1 cellular context compared by ENCODE assay signal in genomic region chr1:1609822-1610485, GRCh38.
TF ChIP-seq lines count a peak whose summit lies in the region.

No MANE protein-coding gene starts in this region.

TF ChIP-seq in K562, 482 proteins besides CTCF, POLR2A, EP300 and RAD21 (continued from another document and continues in another):
- TF ChIP-seq MGA (IDR thresholded peaks at IDR 0.05): no peak
- TF ChIP-seq HES1 (IDR thresholded peaks at IDR 0.05; ENCODE audit: low read depth): no peak
- no peak for TF ChIP-seq GATA2 (CRISPR knock-in tag; IDR thresholded peaks at IDR 0.05)
- no peak for TF ChIP-seq ZNF3 (CRISPR knock-in tag; IDR thresholded peaks at IDR 0.05)
- TF ChIP-seq MTA1 (IDR thresholded peaks at IDR 0.05; ENCODE audit: borderline replicate concordance): no peak
- TF ChIP-seq ZNF668 (CRISPR knock-in tag; IDR thresholded peaks at IDR 0.05): peak; percentile 93
- 0 out of 2 replicates have a peak, but pooled peaks have one; percentile 64 for TF ChIP-seq ZNF347 (CRISPR knock-in tag; IDR thresholded peaks at IDR 0.05; ENCODE audit: low read depth)
- TF ChIP-seq FOXO4 (CRISPR knock-in tag; IDR thresholded peaks at IDR 0.05): peak; percentile 84; the same call in 1 of the 2 replicates
- no peak for TF ChIP-seq IRF1 (CRISPR knock-in tag; IDR thresholded peaks at IDR 0.05; ENCODE audit: borderline replicate concordance)
- TF ChIP-seq CREB3L1 (IDR thresholded peaks at IDR 0.05; ENCODE audit: borderline replicate concordance, low read depth): no peak
- no peak for TF ChIP-seq SMARCC2 (IDR thresholded peaks at IDR 0.05; ENCODE audit: low read depth)
- TF ChIP-seq ASH1L (IDR thresholded peaks at IDR 0.05; ENCODE audit: borderline replicate concordance, low read depth, partially characterized antibody): no peak
- TF ChIP-seq LARP7 (IDR thresholded peaks at IDR 0.05): no peak
- no peak for TF ChIP-seq CEBPZ (IDR thresholded peaks at IDR 0.05; ENCODE audit: borderline replicate concordance, low read depth, low read length)
- TF ChIP-seq ADNP (tag; IDR thresholded peaks at IDR 0.05): no peak
- TF ChIP-seq POLR2AphosphoS5 (IDR thresholded peaks at IDR 0.05; ENCODE audit: control insufficient read depth, insufficient read depth, low read depth, low read length): no peak
- TF ChIP-seq PHF20 (IDR thresholded peaks at IDR 0.05; ENCODE audit: partially characterized antibody): no peak
- no peak for TF ChIP-seq MED1 (CRISPR knock-in tag; IDR thresholded peaks at IDR 0.05; ENCODE audit: borderline replicate concordance)
- TF ChIP-seq CCNT2 (IDR thresholded peaks at IDR 0.05; ENCODE audit: borderline replicate concordance, extremely low read depth, insufficient read length, low read depth, low read length): no peak
- no peak for TF ChIP-seq NCOR1 (IDR thresholded peaks at IDR 0.05)
- TF ChIP-seq ZFX (CRISPR knock-in tag; IDR thresholded peaks at IDR 0.05): no peak
- TF ChIP-seq NR2F6 (CRISPR knock-in tag; IDR thresholded peaks at IDR 0.05): peak; percentile 52; the same call in 1 of the 2 replicates
- peak; percentile 22; the same call in 1 of the 2 replicates for TF ChIP-seq MAFG (tag; conservative IDR thresholded peaks at IDR 0.05)
- TF ChIP-seq PKNOX1 (IDR thresholded peaks at IDR 0.05): no peak
- no peak for TF ChIP-seq KAT2B (IDR thresholded peaks at IDR 0.05; ENCODE audit: low read depth, low read length)
- TF ChIP-seq ZBTB49 (CRISPR knock-in tag; IDR thresholded peaks at IDR 0.05; ENCODE audit: borderline replicate concordance): no peak
- no peak for TF ChIP-seq PHF21A (IDR thresholded peaks at IDR 0.05; ENCODE audit: borderline replicate concordance, low read depth)
- no peak for TF ChIP-seq RBM25 (IDR thresholded peaks at IDR 0.05; ENCODE audit: low read depth, low read length, severe bottlenecking)
- no peak for TF ChIP-seq MIER1 (IDR thresholded peaks at IDR 0.05; ENCODE audit: low read depth)
- TF ChIP-seq ZNF232 (CRISPR knock-in tag; IDR thresholded peaks at IDR 0.05): no peak
- no peak for TF ChIP-seq JUND (IDR thresholded peaks at IDR 0.05; ENCODE audit: borderline replicate concordance, low read depth, low read length)
- 0 out of 3 replicates have a peak, but pooled peaks have one; percentile 37 for TF ChIP-seq JUND (tag; IDR thresholded peaks at IDR 0.05; ENCODE audit: borderline replicate concordance, low read depth, low read length)
- TF ChIP-seq FOS (IDR thresholded peaks at IDR 0.05; ENCODE audit: extremely low read depth, insufficient read length): no peak
- TF ChIP-seq SRSF1 (IDR thresholded peaks at IDR 0.05; ENCODE audit: low read depth, low read length): no peak
- no peak for TF ChIP-seq SRSF9 (IDR thresholded peaks at IDR 0.05; ENCODE audit: borderline replicate concordance, low read depth, low read length)
- 0 out of 2 replicates have a peak, but pooled peaks have one; percentile 64 for TF ChIP-seq OTX1 (CRISPR knock-in tag; IDR thresholded peaks at IDR 0.05)
- no peak for TF ChIP-seq KDM1A (IDR thresholded peaks at IDR 0.05)
- TF ChIP-seq SMAD3 (CRISPR knock-in tag; conservative IDR thresholded peaks at IDR 0.05): peak; percentile 96
- TF ChIP-seq ZBTB8A (IDR thresholded peaks at IDR 0.05; ENCODE audit: partially characterized antibody): no peak
